In genomic region chr15:58476525-58477162, GRCh38 we compare ENCODE assay signal across 15 cellular contexts. TPM values are rescaled to one million over a fixed set of nuclear protein-coding genes. Genes with fewer than 3 reads are reported as not detected.
DNase-seq lines count a peak whose midpoint lies in the region; ATAC-seq and TF ChIP-seq lines count a peak whose summit lies in the region.
"Had no signal": no experiment of that assay in that cellular context is flagged by ENCODE, and none has a peak within 500 bp of the region (broad histone marks: within the 10 kb centered on the region; RNA-seq: fewer than 3 reads in every experiment).

No MANE protein-coding gene starts in this region.

- H3K4me1 Mint-ChIP-seq in activated CD8-positive, alpha-beta memory T cell treated with anti-CD3 and anti-CD28 coated beads, Interleukin-2, amount 10 ng/mL, durations not matched to agents 7 days and 5 days = peaks cover 63% of the 10 kb centered on the region
- peaks cover 57% of the 10 kb centered on the region for H3K4me1 Mint-ChIP-seq in activated CD8-positive, alpha-beta T cell treated with anti-CD3 and anti-CD28 coated beads for 36 hours (ENCODE audit: low read depth)
- H3K4me1 Mint-ChIP-seq in stimulated activated naive CD8-positive, alpha-beta T cell treated with anti-CD3 and anti-CD28 coated beads, Interleukin-15, amount 100 ng/mL, for 72 hours = peaks cover 69% of the 10 kb centered on the region

- H3K27ac Mint-ChIP-seq in activated CD8-positive, alpha-beta memory T cell treated with anti-CD3 and anti-CD28 coated beads, Interleukin-2, amount 10 ng/mL, durations not matched to agents 7 days and 5 days = peak overlapping the region; percentile 94
- peak overlapping the region; percentile 93 for H3K27ac Mint-ChIP-seq in activated CD8-positive, alpha-beta T cell treated with anti-CD3 and anti-CD28 coated beads for 36 hours
- peak overlapping the region; percentile 64 to 86 for H3K27ac Mint-ChIP-seq in stimulated activated naive CD8-positive, alpha-beta T cell treated with anti-CD3 and anti-CD28 coated beads, Interleukin-15, amount 100 ng/mL, for 72 hours

- peak overlapping the region; percentile 40 for H3K4me3 Mint-ChIP-seq in activated CD8-positive, alpha-beta memory T cell treated with anti-CD3 and anti-CD28 coated beads, Interleukin-2, amount 10 ng/mL, durations not matched to agents 7 days and 5 days
- peak overlapping the region; percentile 27 for H3K4me3 Mint-ChIP-seq in activated CD8-positive, alpha-beta T cell treated with anti-CD3 and anti-CD28 coated beads for 36 hours
- H3K4me3 Mint-ChIP-seq in stimulated activated naive CD8-positive, alpha-beta T cell treated with anti-CD3 and anti-CD28 coated beads, Interleukin-15, amount 100 ng/mL, for 72 hours = peak overlapping the region; percentile 30 to 41
- H3K4me3 Mint-ChIP-seq: neural crest cell had no signal

- DNase-seq in activated CD8-positive, alpha-beta memory T cell treated with anti-CD3 and anti-CD28 coated beads, Interleukin-2, amount 10 ng/mL, durations not matched to agents 7 days and 5 days = no peak
- no peak for DNase-seq in activated CD8-positive, alpha-beta memory T cell treated with anti-CD3 and anti-CD28 coated beads for 24 hours
- no peak for DNase-seq in activated CD8-positive, alpha-beta T cell treated with anti-CD3 and anti-CD28 coated beads for 36 hours
- DNase-seq in left lobe of liver (ENCODE audit: low spot score) (peak; percentile 64), NCI-H748 (lab: John Stamatoyannopoulos, UW; ENCODE audit: unreplicated experiment) (no peak), ACHN (no peak), KBM-7 (no peak)
- DNase-seq in stimulated activated naive CD8-positive, alpha-beta T cell treated with anti-CD3 and anti-CD28 coated beads, Interleukin-15, amount 100 ng/mL, for 72 hours = no peak
- DNase-seq: amniotic stem cell, DMS79, left cardiac atrium, testis had no signal

- H3K9me3 Mint-ChIP-seq in activated CD8-positive, alpha-beta memory T cell treated with anti-CD3 and anti-CD28 coated beads, Interleukin-2, amount 10 ng/mL, durations not matched to agents 7 days and 5 days (ENCODE audit: low read depth) = no peaks in the 10 kb centered on the region
- H3K9me3 Mint-ChIP-seq in activated CD8-positive, alpha-beta T cell treated with anti-CD3 and anti-CD28 coated beads for 36 hours = no peaks in the 10 kb centered on the region
- H3K9me3 Mint-ChIP-seq in stimulated activated naive CD8-positive, alpha-beta T cell treated with anti-CD3 and anti-CD28 coated beads, Interleukin-15, amount 100 ng/mL, for 72 hours = no peaks in the 10 kb centered on the region

- intact Hi-C loops in activated CD8-positive, alpha-beta T cell treated with anti-CD3 and anti-CD28 coated beads for 36 hours (cut with micrococcal nuclease) = no loop called here

- no peak for ATAC-seq in activated CD8-positive, alpha-beta memory T cell treated with anti-CD3 and anti-CD28 coated beads, Interleukin-2, amount 10 ng/mL, durations not matched to agents 7 days and 5 days
- no peak for ATAC-seq in activated CD8-positive, alpha-beta T cell treated with anti-CD3 and anti-CD28 coated beads for 36 hours
- peak; percentile 62 for ATAC-seq in left lobe of liver
- no peak for ATAC-seq in stimulated activated naive CD8-positive, alpha-beta T cell treated with anti-CD3 and anti-CD28 coated beads, Interleukin-15, amount 100 ng/mL, for 72 hours
- ATAC-seq: HCT116 had no signal

- in situ Hi-C loops in ACHN (cut with HindIII; ENCODE audit: low pct_ligation_motif_present, low pct_unique_long_range_greater_than_20kb, low sequenced_read_pairs) = no loop called here
- in situ Hi-C loops in KBM-7 (cut with MboI; ENCODE audit: low pct_unique_long_range_greater_than_20kb, low sequenced_read_pairs) = no loop called here

- no peak for TF ChIP-seq CTCF in activated CD8-positive, alpha-beta T cell treated with anti-CD3 and anti-CD28 coated beads for 36 hours (IDR thresholded peaks at IDR 0.05)

- H3K27me3 Mint-ChIP-seq in activated CD8-positive, alpha-beta memory T cell treated with anti-CD3 and anti-CD28 coated beads, Interleukin-2, amount 10 ng/mL, durations not matched to agents 7 days and 5 days = no peaks in the 10 kb centered on the region
- no peaks in the 10 kb centered on the region for H3K27me3 Mint-ChIP-seq in activated CD8-positive, alpha-beta T cell treated with anti-CD3 and anti-CD28 coated beads for 36 hours
- H3K27me3 Mint-ChIP-seq in stimulated activated naive CD8-positive, alpha-beta T cell treated with anti-CD3 and anti-CD28 coated beads, Interleukin-15, amount 100 ng/mL, for 72 hours = no peaks in the 10 kb centered on the region

- POLR2A ChIA-PET in activated CD8-positive, alpha-beta T cell treated with anti-CD3 and anti-CD28 coated beads for 36 hours (lab: Charles Lee) = interaction anchor here (1.0 to 2.4 kb wide), 3 partner anchors 9 to 19 kb away, joined by 3 to 7 read pairs (median 4); no protein-coding TSS in a partner anchor

- peaks cover 8% of the 10 kb centered on the region for H3K36me3 Mint-ChIP-seq in activated CD8-positive, alpha-beta memory T cell treated with anti-CD3 and anti-CD28 coated beads, Interleukin-2, amount 10 ng/mL, durations not matched to agents 7 days and 5 days
- peaks cover 8% of the 10 kb centered on the region for H3K36me3 Mint-ChIP-seq in activated CD8-positive, alpha-beta T cell treated with anti-CD3 and anti-CD28 coated beads for 36 hours (ENCODE audit: low read depth)

- CTCF ChIA-PET in activated CD8-positive, alpha-beta memory T cell treated with anti-CD3 and anti-CD28 coated beads, Interleukin-2, amount 10 ng/mL, durations not matched to agents 7 days and 5 days (lab: Charles Lee) = interaction anchor here (0.6 to 2.4 kb wide), 5 partner anchors 16 to 327 kb away, joined by 3 to 8 read pairs (median 5); no protein-coding TSS in a partner anchor
- CTCF ChIA-PET in activated CD8-positive, alpha-beta T cell treated with anti-CD3 and anti-CD28 coated beads for 36 hours (lab: Charles Lee) = interaction anchor here (0.9 to 1.6 kb wide), 3 partner anchors 11 to 60 kb away, joined by 3 to 4 read pairs (median 4); no protein-coding TSS in a partner anchor

RNA-seq across cellular contexts. Expression of gene LIPC, which starts 44.9 kb away (rescaled TPM):
- total RNA-seq in activated CD8-positive, alpha-beta memory T cell treated with anti-CD3 and anti-CD28 coated beads, Interleukin-2, amount 10 ng/mL, durations not matched to agents 7 days and 5 days = 1 to 10 TPM; 5.3 to 9.0 TPM
- total RNA-seq in activated CD8-positive, alpha-beta T cell treated with anti-CD3 and anti-CD28 coated beads for 36 hours = 1 to 10 TPM; 1.0 to 1.2 TPM
- 202 TPM for total RNA-seq in left lobe of liver
- total RNA-seq: chondrocyte, neural crest cell had no signal

Comparison
In these comparisons a context has a peak if more than half of its experiments do, and no peak if none do; other contexts are left out.
1. RNA of gene LIPC, which starts 44.9 kb away (total RNA-seq): 202 TPM in left lobe of liver (single experiment); 5.3 to 9.0 TPM in activated CD8-positive, alpha-beta memory T cell treated with anti-CD3 and anti-CD28 coated beads, Interleukin-2, amount 10 ng/mL, durations not matched to agents 7 days and 5 days and 1.0 to 1.2 TPM in activated CD8-positive, alpha-beta T cell treated with anti-CD3 and anti-CD28 coated beads for 36 hours; every median in the first group is over 10 times any median in the second.
2. Peak in every context shown above with its lines, with median percentiles within 50 percentile points of each other: H3K27ac Mint-ChIP-seq and H3K4me3 Mint-ChIP-seq.